Comparison of ENCODE assay signal across 9 cellular contexts in the genomic region with DNA sequence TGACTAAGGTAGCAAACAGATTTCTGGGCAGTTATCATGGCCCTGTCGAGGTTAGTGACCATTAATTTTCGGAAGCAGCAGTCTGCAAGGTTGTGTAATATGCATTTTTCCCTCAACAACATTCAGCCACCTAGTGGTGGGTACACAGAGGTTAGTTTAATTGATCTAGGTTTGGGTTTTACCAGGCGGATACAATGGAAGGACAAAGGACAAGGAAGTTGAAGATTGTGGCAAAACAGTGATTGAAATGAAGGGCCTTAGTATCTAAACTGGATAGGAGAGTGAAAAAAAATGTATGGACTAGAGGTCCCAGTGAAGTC. TPM values are rescaled to one million over a fixed set of nuclear protein-coding genes. Genes with fewer than 3 reads are reported as not detected.
A peak's percentile ranks its signal among the peaks of the same experiment; 100 is the strongest.
DNase-seq lines count a peak whose midpoint lies in the region; ATAC-seq, FAIRE-seq and TF ChIP-seq lines count a peak whose summit lies in the region.
"Had no signal": no experiment of that assay in that cellular context is flagged by ENCODE, and none has a peak within 500 bp of the region (broad histone marks: within the 10 kb centered on the region; RNA-seq: fewer than 3 reads in every experiment).

No MANE protein-coding gene starts in this region.

- H3K9ac ChIP-seq in HCT116 (ENCODE audit: low read length) (no peak overlapping the region), kidney (ENCODE audit: low read length in 2 of 2) (no peak overlapping the region)

- H3K9me3 ChIP-seq in HCT116 (ENCODE audit: control insufficient read depth in 1 of 2, insufficient read depth in 1 of 2, low read depth in 1 of 2, low read length in 2 of 2) (no peaks in the 10 kb centered on the region), kidney (ENCODE audit: control insufficient read depth in 1 of 2, low read length in 2 of 2) (no peaks in the 10 kb centered on the region)

- H3K4me1 ChIP-seq in HCT116 (ENCODE audit: control insufficient read depth in 1 of 2, insufficient read depth in 2 of 2, low read length in 2 of 2) (peaks cover 29 to 45% of the 10 kb centered on the region in 2 experiments), kidney (ENCODE audit: control insufficient read depth in 1 of 2, insufficient read depth in 1 of 2, low read depth in 1 of 2, low read length in 2 of 2) (peaks cover 30 to 47% of the 10 kb centered on the region in 2 donors)

- peak; percentile 53 for TF ChIP-seq RAD21 in HCT116 (IDR thresholded peaks at IDR 0.05; ENCODE audit: low read depth)

- RAD21 ChIA-PET in HCT116 (lab: Charles Lee; ENCODE audit: low non-redundant PET in 1 of 2, low total read pairs in 2 of 2, uncharacterized antibody in 2 of 2, unreplicated experiment in 2 of 2), result interaction anchor here in 1 of 2 experiments (1.5 kb wide), 1 partner anchor 22 kb away, joined by 3 read pairs; no protein-coding TSS in a partner anchor

- H2AFZ ChIP-seq in HCT116 (ENCODE audit: low read depth, low read length, poor library complexity, severe bottlenecking), result no peak overlapping the region

- no peaks in the 10 kb centered on the region for H4K20me1 ChIP-seq in HCT116 (ENCODE audit: insufficient read depth)

- intact Hi-C loops in HCT116 (cut with micrococcal nuclease), result no loop called here
- intact Hi-C loops in kidney (cut with DNase I), result no loop called here

- ATAC-seq in HCT116 (no peak), GM19023 (IDR thresholded peaks at IDR 0.05; ENCODE audit: unreplicated experiment) (no peak), HG02588 (IDR thresholded peaks at IDR 0.05; ENCODE audit: unreplicated experiment) (no peak), GM21390 (IDR thresholded peaks at IDR 0.05; ENCODE audit: unreplicated experiment) (no peak)

- H3K36me3 ChIP-seq in BJ (ENCODE audit: control insufficient read depth, insufficient read depth, low read length) (no peaks in the 10 kb centered on the region), HCT116 (ENCODE audit: control insufficient read depth in 1 of 2, insufficient read depth in 2 of 2, low read length in 2 of 2) (no peaks in the 10 kb centered on the region), kidney (ENCODE audit: control insufficient read depth in 1 of 2, insufficient read depth in 2 of 2, low read length in 2 of 2) (no peaks in the 10 kb centered on the region)

- H3K27ac ChIP-seq in HCT116 (ENCODE audit: low read depth, low read length), result peak overlapping the region; percentile 64
- H3K27ac ChIP-seq in kidney (ENCODE audit: low read depth in 2 of 2, low read length in 2 of 2), result peak overlapping the region; percentile 43 to 53

- BruUV-seq in HCT116 (replicated peaks; lab: Mats Ljungman, UMichigan), result no TSS peak

- DNase-seq in BJ (ENCODE audit: low read depth) (no peak), HCT116 (ENCODE audit: low read depth, low spot score) (no peak), SKM-1 treated with dmso at 0.1 percent for 144 hours (lab: John Stamatoyannopoulos, UW; ENCODE audit: unreplicated experiment) (peak; percentile 39), kidney (no peak), NCI-H187 treated with DMSO at 0.1 percent for 48 hours (lab: John Stamatoyannopoulos, UW) (no peak)

- no peaks in the 10 kb centered on the region for H3K9me2 ChIP-seq in HCT116 (ENCODE audit: insufficient read depth)

- no peak for TF ChIP-seq POLR2A in HCT116 (IDR thresholded peaks at IDR 0.05; ENCODE audit: borderline replicate concordance, extremely low read depth, insufficient read depth, insufficient read length)

- H3K4me3 ChIP-seq in BJ (ENCODE audit: low read depth, low read length), result no peak overlapping the region
- H3K4me3 ChIP-seq in HCT116 (replicated peaks in 1 of 2; ENCODE audit: low read depth in 1 of 2, low read length in 2 of 2), result no peak overlapping the region
- no peak overlapping the region for H3K4me3 ChIP-seq in kidney (ENCODE audit: low read length in 2 of 2)

- peak overlapping the region; percentile 42 for H3K4me2 ChIP-seq in HCT116 (ENCODE audit: low read length)

- H3K27me3 ChIP-seq in BJ (ENCODE audit: control insufficient read depth, insufficient read depth, low read length) (no peaks in the 10 kb centered on the region), HCT116 (ENCODE audit: insufficient read depth, low read length) (no peaks in the 10 kb centered on the region)

- H3K79me2 ChIP-seq in HCT116 (ENCODE audit: insufficient read depth, low read length), result no peaks in the 10 kb centered on the region

- POLR2A ChIA-PET in BJ (lab: Charles Lee), result no interaction called here
- POLR2A ChIA-PET in HCT116 (lab: Charles Lee), result interaction anchor here (2.1 kb wide), 1 partner anchor 44 kb away, joined by 7 read pairs; no protein-coding TSS in a partner anchor

- CTCF ChIA-PET in BJ (lab: Yijun Ruan, JAX), result interaction anchor here (1.0 to 4.2 kb wide), 5 partner anchors 14 to 35 kb away, joined by 3 to 25 read pairs (median 3); no protein-coding TSS in a partner anchor
- CTCF ChIA-PET in HCT116 (lab: Charles Lee), result no interaction called here

- FAIRE-seq in kidney (lab: Jason Lieb, UNC), result no peak

- TF ChIP-seq CTCF in BJ (IDR thresholded peaks at IDR 0.05; ENCODE audit: insufficient read depth, low read depth, low read length) (peak; percentile 56), HCT116 (IDR thresholded peaks at IDR 0.05 in 2 of 3, conservative IDR thresholded peaks at IDR 0.05 in 1 of 3; ENCODE audit: borderline replicate concordance in 1 of 3, insufficient read depth in 1 of 3, low read depth in 2 of 3, low read length in 2 of 3) (peak; percentile 44 to 70 (median 65); a peak in 5 of 6 replicates), kidney (IDR thresholded peaks at IDR 0.05; ENCODE audit: borderline replicate concordance, extremely low read depth, insufficient read depth) (peak; percentile 36)

TF ChIP-seq in HCT116, 20 proteins besides CTCF, POLR2A, EP300 and RAD21:
- TF ChIP-seq, protein P1, sequence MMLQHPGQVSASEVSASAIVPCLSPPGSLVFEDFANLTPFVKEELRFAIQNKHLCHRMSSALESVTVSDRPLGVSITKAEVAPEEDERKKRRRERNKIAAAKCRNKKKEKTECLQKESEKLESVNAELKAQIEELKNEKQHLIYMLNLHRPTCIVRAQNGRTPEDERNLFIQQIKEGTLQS (IDR thresholded peaks at IDR 0.05), result no peak
- TF ChIP-seq, protein P2, sequence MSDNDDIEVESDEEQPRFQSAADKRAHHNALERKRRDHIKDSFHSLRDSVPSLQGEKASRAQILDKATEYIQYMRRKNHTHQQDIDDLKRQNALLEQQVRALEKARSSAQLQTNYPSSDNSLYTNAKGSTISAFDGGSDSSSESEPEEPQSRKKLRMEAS (IDR thresholded peaks at IDR 0.05), result 0 out of 2 replicates have a peak, but pooled peaks have one; percentile 2
- TF ChIP-seq POLR2AphosphoS5 (IDR thresholded peaks at IDR 0.05; ENCODE audit: low read depth, low read length), result no peak
- no peak for TF ChIP-seq FOSL1 (IDR thresholded peaks at IDR 0.05; ENCODE audit: low read depth)
- no peak; the same call in none of the 2 replicates for TF ChIP-seq CEBPB (IDR thresholded peaks at IDR 0.05; ENCODE audit: low read depth)
- TF ChIP-seq SRF (IDR thresholded peaks at IDR 0.05; ENCODE audit: low read depth), result no peak
- no peak for TF ChIP-seq TCF7L2 (IDR thresholded peaks at IDR 0.05; ENCODE audit: borderline replicate concordance, extremely low read depth, insufficient read depth, insufficient read length)
- TF ChIP-seq, protein P3, sequence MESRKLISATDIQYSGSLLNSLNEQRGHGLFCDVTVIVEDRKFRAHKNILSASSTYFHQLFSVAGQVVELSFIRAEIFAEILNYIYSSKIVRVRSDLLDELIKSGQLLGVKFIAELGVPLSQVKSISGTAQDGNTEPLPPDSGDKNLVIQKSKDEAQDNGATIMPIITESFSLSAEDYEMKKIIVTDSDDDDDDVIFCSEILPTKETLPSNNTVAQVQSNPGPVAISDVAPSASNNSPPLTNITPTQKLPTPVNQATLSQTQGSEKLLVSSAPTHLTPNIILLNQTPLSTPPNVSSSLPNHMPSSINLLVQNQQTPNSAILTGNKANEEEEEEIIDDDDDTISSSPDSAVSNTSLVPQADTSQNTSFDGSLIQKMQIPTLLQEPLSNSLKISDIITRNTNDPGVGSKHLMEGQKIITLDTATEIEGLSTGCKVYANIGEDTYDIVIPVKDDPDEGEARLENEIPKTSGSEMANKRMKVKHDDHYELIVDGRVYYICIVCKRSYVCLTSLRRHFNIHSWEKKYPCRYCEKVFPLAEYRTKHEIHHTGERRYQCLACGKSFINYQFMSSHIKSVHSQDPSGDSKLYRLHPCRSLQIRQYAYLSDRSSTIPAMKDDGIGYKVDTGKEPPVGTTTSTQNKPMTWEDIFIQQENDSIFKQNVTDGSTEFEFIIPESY (IDR thresholded peaks at IDR 0.05; ENCODE audit: extremely low read depth, insufficient replicate concordance, low read length), result no peak
- TF ChIP-seq SIN3A (IDR thresholded peaks at IDR 0.05; ENCODE audit: low read depth), result no peak
- peak; percentile 19; the same call in 1 of the 2 replicates for TF ChIP-seq CBX3 (IDR thresholded peaks at IDR 0.05; ENCODE audit: low read depth)
- no peak for TF ChIP-seq EZH2phosphoT487 (IDR thresholded peaks at IDR 0.05; ENCODE audit: borderline replicate concordance)
- TF ChIP-seq EGR1 (IDR thresholded peaks at IDR 0.05; ENCODE audit: low read depth), result no peak
- TF ChIP-seq ELF1 (IDR thresholded peaks at IDR 0.05; ENCODE audit: borderline replicate concordance, low read depth), result no peak; the same call in 1 of the 2 replicates
- no peak for TF ChIP-seq EZH2 (IDR thresholded peaks at IDR 0.05)

RNA-seq across cellular contexts. Expression of a gene that starts 2.6 kb away (rescaled TPM):
- polyA plus RNA-seq in BJ (2011; rRNA removed) (0.71 and 0.86 TPM in 2 replicates), kidney (ENCODE audit: insufficient read depth, low read depth, low replicate concordance) (3.4 TPM)
- polyA minus RNA-seq in BJ (2011; rRNA and poly(A)+ RNA removed), result 0.43 TPM in 1 of 2 replicates, not detected in the other
- total RNA-seq in HCT116 (2021; ENCODE audit: unreplicated experiment) (3.2 TPM), kidney (3.9 TPM)
- polyA plus RNA-seq in HCT116 (2012), result 1.6 and 4.2 TPM in 2 replicates

RNA-seq across cellular contexts. Expression of a gene that starts 2.9 kb away (rescaled TPM):
- polyA plus RNA-seq in BJ (2011; rRNA removed), result 7.9 and 12.1 TPM in 2 replicates
- 9.4 and 12.9 TPM in 2 replicates for polyA minus RNA-seq in BJ (2011; rRNA and poly(A)+ RNA removed)
- 10.8 TPM for total RNA-seq in HCT116 (2021; ENCODE audit: unreplicated experiment)
- polyA plus RNA-seq in HCT116 (2012), result 18.3 and 24.8 TPM in 2 replicates
- 16.4 TPM for total RNA-seq in kidney
- polyA plus RNA-seq in kidney (ENCODE audit: insufficient read depth, low read depth, low replicate concordance), result 45.0 TPM

RNA-seq across cellular contexts. Expression of a gene that starts 53.8 kb away (rescaled TPM):
- polyA plus RNA-seq in BJ (2011; rRNA removed) (not detected in 2 replicates), kidney (ENCODE audit: insufficient read depth, low read depth, low replicate concordance) (not detected)
- under 0.01 TPM in 2 replicates for polyA minus RNA-seq in BJ (2011; rRNA and poly(A)+ RNA removed)
- total RNA-seq in HCT116 (2021; ENCODE audit: unreplicated experiment) (not detected), kidney (not detected)
- not detected in 2 replicates for polyA plus RNA-seq in HCT116 (2012)
- polyA plus RNA-seq: IgD-negative memory B cell had no signal
